In the genomic region with DNA sequence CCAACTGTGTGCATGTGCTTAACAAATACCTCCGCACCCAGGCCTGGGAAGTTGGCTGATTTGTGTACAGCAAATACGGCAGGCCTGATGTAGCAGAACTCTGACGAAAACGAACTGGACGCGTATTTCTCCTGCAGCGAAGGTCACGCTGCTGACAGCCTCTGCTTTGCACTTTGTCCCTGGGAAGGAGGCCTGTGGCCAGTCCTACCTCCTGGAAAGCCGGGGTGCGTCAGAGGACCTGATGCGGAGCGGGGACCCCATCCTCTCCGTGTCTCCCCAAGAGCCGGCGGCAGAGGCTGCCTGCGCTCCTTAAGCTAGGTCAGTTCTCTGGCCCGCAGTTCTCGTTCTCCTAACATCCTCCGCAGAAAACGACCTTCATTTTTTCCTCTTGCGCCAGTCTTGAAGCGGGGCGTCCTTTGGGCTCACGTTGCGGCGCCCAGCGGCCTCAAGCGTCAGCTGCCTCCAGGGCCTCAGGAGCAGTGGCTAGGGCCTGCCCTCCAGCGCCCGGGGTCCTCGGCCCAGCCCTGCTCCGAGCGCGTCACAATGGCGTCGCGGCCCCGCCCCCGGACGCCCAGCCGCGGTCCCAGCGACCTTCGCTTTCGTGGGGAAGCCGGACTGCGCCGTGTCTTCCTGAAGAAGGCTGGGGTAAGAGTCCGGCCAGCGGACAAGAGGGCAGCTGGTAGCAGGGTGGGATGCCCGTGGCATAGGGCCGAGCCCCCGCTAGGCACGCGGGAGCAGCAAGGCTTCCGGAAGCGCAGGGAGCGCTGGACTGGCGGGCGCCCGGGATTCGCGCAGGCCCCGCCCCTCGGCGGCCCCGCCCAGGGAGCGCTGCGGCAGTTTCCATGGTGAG, we compare ENCODE assay signal across 8 cellular contexts. TPM values are rescaled to one million over a fixed set of nuclear protein-coding genes. Genes with fewer than 3 reads are reported as not detected.
DNase-seq lines count a peak whose midpoint lies in the region; ATAC-seq and TF ChIP-seq lines count a peak whose summit lies in the region.

A gene (plus strand): TSS at position 821 of the 850 bp plus-strand sequence. CDS start 38,703 bp downstream, outside the sequence.

- no peaks in the 10 kb centered on the region for H4K20me1 ChIP-seq in KMS-11 (ENCODE audit: insufficient read depth)

- H3K4me3 ChIP-seq in KMS-11 (IDR thresholded peaks at IDR 0.05; ENCODE audit: insufficient read depth, low read depth, low read length) (no peak within 1 kb of the TSS), suprapubic skin (peak within 1 kb of the TSS; percentile 85)

- peak; percentile 87 for DNase-seq in SK-N-DZ (ENCODE audit: low spot score)
- peak; percentile 83 for DNase-seq in activated naive CD4-positive, alpha-beta T cell treated with anti-CD3 and anti-CD28 coated beads, Interleukin-2, amount 50 U/mL, for 16 hours
- peak; percentile 90 for DNase-seq in germinal center (ENCODE audit: low spot score)
- peak; percentile 30 to 96 (median 88) for DNase-seq in nucleus accumbens (lab: John Stamatoyannopoulos, UW)
- peak; percentile 93 to 95 for DNase-seq in suprapubic skin (ENCODE audit: low spot score in 2 of 2)

- peak; percentile 73 to 85 for TF ChIP-seq POLR2A in suprapubic skin (IDR thresholded peaks at IDR 0.05)

- no peaks in the 10 kb centered on the region for H3K79me2 ChIP-seq in KMS-11 (ENCODE audit: insufficient read depth, low read depth)

- no peak for TF ChIP-seq EP300 in suprapubic skin (IDR thresholded peaks at IDR 0.05)

- peak within 1 kb of the TSS; percentile 83 for H2AFZ ChIP-seq in KMS-11 (ENCODE audit: low read depth)

- H3K27ac ChIP-seq in KMS-11 (peak within 1 kb of the TSS; percentile 70), suprapubic skin (peak within 1 kb of the TSS; percentile 98)

- H3K4me1 ChIP-seq in ES-I3 (ENCODE audit: insufficient read depth, low read length): no peaks in the 10 kb centered on the region
- H3K4me1 ChIP-seq in KMS-11 (ENCODE audit: low read depth, poor library complexity, severe bottlenecking): peaks cover 8% of the 10 kb centered on the region
- peaks cover 10% of the 10 kb centered on the region for H3K4me1 ChIP-seq in suprapubic skin

- ATAC-seq in GM21825 (IDR thresholded peaks at IDR 0.05; ENCODE audit: unreplicated experiment): peak; percentile 97

- WGBS in suprapubic skin: 0% methylated on average over 18 of the region's 69 CpGs

- TF ChIP-seq CTCF in KMS-11 (conservative IDR thresholded peaks at IDR 0.05; ENCODE audit: low read depth, low read length) (no peak), suprapubic skin (IDR thresholded peaks at IDR 0.05) (no peak)

- H3K9ac ChIP-seq in ES-I3 (ENCODE audit: low read depth, low read length) (peak within 1 kb of the TSS; percentile 89), KMS-11 (peak within 1 kb of the TSS; percentile 83)

- H3K27me3 ChIP-seq in KMS-11 (ENCODE audit: insufficient read depth, low read depth): no peaks in the 10 kb centered on the region
- no peaks in the 10 kb centered on the region for H3K27me3 ChIP-seq in suprapubic skin

- peak within 1 kb of the TSS; percentile 58 for H3K4me2 ChIP-seq in KMS-11

- no peaks in the 10 kb centered on the region for H3K36me3 ChIP-seq in ES-I3 (ENCODE audit: insufficient read depth, low read length)
- H3K36me3 ChIP-seq in KMS-11 (ENCODE audit: insufficient read depth): no peaks in the 10 kb centered on the region
- H3K36me3 ChIP-seq in suprapubic skin: no peaks in the 10 kb centered on the region

- H3K9me3 ChIP-seq in ES-I3 (ENCODE audit: control insufficient read depth, insufficient read depth, low read length) (no peaks in the 10 kb centered on the region), suprapubic skin (no peaks in the 10 kb centered on the region)

RNA-seq across cellular contexts. Expression of the gene that starts here (rescaled TPM):
- polyA plus RNA-seq in SK-N-DZ (2014; cell fraction: cytosol; rRNA removed): 2.9 and 4.2 TPM in 2 replicates
- 2.2 and 2.6 TPM in 2 replicates for polyA plus RNA-seq in SK-N-DZ (2014; cell fraction: nucleus; rRNA removed)
- total RNA-seq in suprapubic skin: 10 to 100 TPM in 2 of 4 donors, 1 to 10 TPM in 2; 6.5 to 16.0 (median 10.8) TPM
